In genomic region chr14:22848391-22849164, GRCh38 we compare ENCODE assay signal across 8 cellular contexts. TPM values are rescaled to one million over a fixed set of nuclear protein-coding genes. Genes with fewer than 3 reads are reported as not detected.
A peak's percentile ranks its signal among the peaks of the same experiment; 100 is the strongest.
DNase-seq lines count a peak whose midpoint lies in the region; ATAC-seq lines count a peak whose summit lies in the region.

No MANE protein-coding gene starts in this region.

- no peaks in the 10 kb centered on the region for H3K36me3 Mint-ChIP-seq in naive thymus-derived CD4-positive, alpha-beta T cell

- no peak for ATAC-seq in naive thymus-derived CD4-positive, alpha-beta T cell
- no peak for ATAC-seq in HG03108 (IDR thresholded peaks at IDR 0.05; ENCODE audit: unreplicated experiment)

- H3K27ac ChIP-seq in epithelial cell of prostate (peak overlapping the region; percentile 98), muscle layer of duodenum (ENCODE audit: low read length) (peak overlapping the region; percentile 80)
- no peak overlapping the region for H3K27ac ChIP-seq in naive thymus-derived CD4-positive, alpha-beta T cell (ENCODE audit: low read depth, low read length)

- H3K4me1 Mint-ChIP-seq in naive thymus-derived CD4-positive, alpha-beta T cell: peaks cover 0 to 19% (median 5%) of the 10 kb centered on the region in 7 donors

- CTCF ChIA-PET in naive thymus-derived CD4-positive, alpha-beta T cell (lab: Charles Lee): interaction anchor here (10.8 kb wide), 1 partner anchor 27 kb away, joined by 143 read pairs; no protein-coding TSS in a partner anchor

- peak; percentile 58 for DNase-seq in AG08395 (ENCODE audit: low spot score)
- DNase-seq in NCI-H226: peak; percentile 34
- DNase-seq in epithelial cell of prostate (ENCODE audit: low read depth, low spot score): no peak
- DNase-seq in naive thymus-derived CD4-positive, alpha-beta T cell: no peak
- DNase-seq in NK-92 (lab: John Stamatoyannopoulos, UW; ENCODE audit: unreplicated experiment): no peak
- no peak for DNase-seq in stimulated activated CD4-positive, alpha-beta T cell treated with anti-CD3 and anti-CD28 coated beads, Interleukin-15, amount 100 ng/mL, for 24 hours

- intact Hi-C loops in naive thymus-derived CD4-positive, alpha-beta T cell (cut with micrococcal nuclease): no loop called here

- H3K27me3 Mint-ChIP-seq in naive thymus-derived CD4-positive, alpha-beta T cell: peaks cover 0 to 24% (median 5%) of the 10 kb centered on the region in 5 donors

- H3K9me3 Mint-ChIP-seq in naive thymus-derived CD4-positive, alpha-beta T cell: no peaks in the 10 kb centered on the region

- H3K4me1 ChIP-seq in muscle layer of duodenum (ENCODE audit: control insufficient read depth in 1 of 2, insufficient read depth in 2 of 2, low read length in 2 of 2): peaks cover 22 to 68% of the 10 kb centered on the region in 2 donors
- no peaks in the 10 kb centered on the region for H3K4me1 ChIP-seq in naive thymus-derived CD4-positive, alpha-beta T cell (ENCODE audit: control insufficient read depth in 2 of 2, insufficient read depth in 2 of 2, low read length in 2 of 2)

- no peak overlapping the region for H3K27ac Mint-ChIP-seq in naive thymus-derived CD4-positive, alpha-beta T cell

- no peaks in the 10 kb centered on the region for H3K27me3 ChIP-seq in muscle layer of duodenum (ENCODE audit: low read depth, low read length)
- H3K27me3 ChIP-seq in naive thymus-derived CD4-positive, alpha-beta T cell (ENCODE audit: control insufficient read depth in 2 of 2, insufficient read depth in 2 of 2, low read length in 2 of 2): no peaks in the 10 kb centered on the region

- H3K9me3 ChIP-seq in muscle layer of duodenum (ENCODE audit: control insufficient read depth in 1 of 2, low read length in 2 of 2): no peaks in the 10 kb centered on the region
- H3K9me3 ChIP-seq in naive thymus-derived CD4-positive, alpha-beta T cell (ENCODE audit: control insufficient read depth in 2 of 3, low read length in 3 of 3): no peaks in the 10 kb centered on the region

- peak overlapping the region in 1 of 2 donors; percentile 31 for H3K4me3 ChIP-seq in muscle layer of duodenum (ENCODE audit: low read depth in 1 of 2, low read length in 2 of 2)
- no peak overlapping the region for H3K4me3 ChIP-seq in naive thymus-derived CD4-positive, alpha-beta T cell (ENCODE audit: low read length)

- H3K36me3 ChIP-seq in muscle layer of duodenum (ENCODE audit: control insufficient read depth in 1 of 2, insufficient read depth in 2 of 2, low read length in 2 of 2): peaks cover 23 to 36% of the 10 kb centered on the region in 2 donors
- H3K36me3 ChIP-seq in naive thymus-derived CD4-positive, alpha-beta T cell (ENCODE audit: control insufficient read depth in 2 of 3, insufficient read depth in 3 of 3, low read length in 3 of 3): no peaks in the 10 kb centered on the region

- H3K4me3 Mint-ChIP-seq in naive thymus-derived CD4-positive, alpha-beta T cell: no peak overlapping the region

- POLR2A ChIA-PET in naive thymus-derived CD4-positive, alpha-beta T cell (lab: Charles Lee): interaction anchor here (0.8 to 1.2 kb wide), 2 partner anchors 15 to 81 kb away, joined by 3 to 4 read pairs; no protein-coding TSS in a partner anchor

RNA-seq across cellular contexts. Expression of gene MMP14, which starts 12.2 kb away (rescaled TPM):
- total RNA-seq in naive thymus-derived CD4-positive, alpha-beta T cell: 1 to 10 TPM; 1.8 to 6.6 (median 2.0) TPM
- polyA plus RNA-seq in naive thymus-derived CD4-positive, alpha-beta T cell: not detected

RNA-seq across cellular contexts. Expression of gene MRPL52, which starts 18.9 kb away (rescaled TPM):
- total RNA-seq in naive thymus-derived CD4-positive, alpha-beta T cell: 100 to 1,000 TPM in 1 of 5 experiments, 10 to 100 TPM in 4; 32.9 to 118 (median 48.2) TPM
- polyA plus RNA-seq in naive thymus-derived CD4-positive, alpha-beta T cell: 100 to 1,000 TPM; 169 to 189 TPM

RNA-seq across cellular contexts. Expression of gene LRP10, which starts 23.0 kb away (rescaled TPM):
- 10 to 100 TPM; 55.5 to 76.1 (median 72.3) TPM for total RNA-seq in naive thymus-derived CD4-positive, alpha-beta T cell
- polyA plus RNA-seq in naive thymus-derived CD4-positive, alpha-beta T cell: 100 to 1,000 TPM in 1 of 2 donors, 10 to 100 TPM in 1; 68.0 to 103 TPM

RNA-seq across cellular contexts. Expression of gene SLC7A7, which starts 33.3 kb away (rescaled TPM):
- 10 to 100 TPM in 1 of 5 experiments, 1 to 10 TPM in 4; 1.1 to 71.1 (median 2.7) TPM for total RNA-seq in naive thymus-derived CD4-positive, alpha-beta T cell
- 1 to 10 TPM; 1.1 to 1.4 TPM for polyA plus RNA-seq in naive thymus-derived CD4-positive, alpha-beta T cell

RNA-seq across cellular contexts. Expression of gene REM2, which starts 34.4 kb away (rescaled TPM):
- total RNA-seq in naive thymus-derived CD4-positive, alpha-beta T cell: 1 to 10 TPM in 4 of 5 experiments, under 1 TPM in 1; 0.97 to 8.6 (median 5.4) TPM
- 1 to 10 TPM in 1 of 2 donors, under 1 TPM in 1; 0.58 to 1.4 TPM for polyA plus RNA-seq in naive thymus-derived CD4-positive, alpha-beta T cell

Comparison
In these comparisons a context has a peak if more than half of its experiments do, and no peak if none do; other contexts are left out.
1. DNase-seq: peak in AG08395 (single experiment) and NCI-H226 (single experiment); none in epithelial cell of prostate (single experiment), naive thymus-derived CD4-positive, alpha-beta T cell (0 of 9), NK-92 (single experiment) and stimulated activated CD4-positive, alpha-beta T cell treated with anti-CD3 and anti-CD28 coated beads, Interleukin-15, amount 100 ng/mL, for 24 hours (single experiment).